31 cellular contexts compared by ENCODE assay signal in genomic region chr15:98111806-98112205, GRCh38.
"Had no signal": no experiment of that assay in that cellular context is flagged by ENCODE, and none has a peak within 500 bp of the region (broad histone marks: within the 10 kb centered on the region; RNA-seq: fewer than 3 reads in every experiment).

No MANE protein-coding gene starts in this region.

- H2AFZ ChIP-seq: hepatocyte had no signal

- H3K4me3 ChIP-seq: ascending aorta, esophagus muscularis mucosa, gastroesophageal sphincter, heart right ventricle, hepatocyte had no signal

- H3K4me3 Mint-ChIP-seq: activated CD4-positive, alpha-beta memory T cell treated with anti-CD3 and anti-CD28 coated beads, Interleukin-2, amount 10 ng/mL, durations not matched to agents 7 days and 5 days; activated CD4-positive, alpha-beta T cell treated with anti-CD3 and anti-CD28 coated beads, Interleukin-2, amount 10 ng/mL, durations not matched to agents 7 days and 5 days; activated naive CD4-positive, alpha-beta T cell treated with anti-CD3 and anti-CD28 coated beads, Interleukin-2, amount 10 ng/mL, durations not matched to agents 7 days and 5 days; activated naive CD8-positive, alpha-beta T cell treated with anti-CD3 and anti-CD28 coated beads, Interleukin-2, amount 10 ng/mL, durations not matched to agents 7 days and 5 days; activated T-cell treated with anti-CD3 and anti-CD28 coated beads, Interleukin-2, amount 50 U/mL, for 24 hours; activated T-cell treated with anti-CD3 and anti-CD28 coated beads, Interleukin-2, amount 50 U/mL, for 72 hours; brain; effector memory CD8-positive, alpha-beta T cell; T-helper 17 cell; T-helper 2 cell treated with Interferon-gamma antibody and Interleukin-4, amounts not matched to agents 5 μg/mL and 100 μg/mL, for 36 hours; WTC11 had no signal

- H3K4me1 Mint-ChIP-seq: activated CD4-positive, alpha-beta memory T cell treated with anti-CD3 and anti-CD28 coated beads, Interleukin-2, amount 10 ng/mL, durations not matched to agents 7 days and 5 days; activated CD4-positive, alpha-beta T cell treated with anti-CD3 and anti-CD28 coated beads, Interleukin-2, amount 10 ng/mL, durations not matched to agents 7 days and 5 days; activated naive CD4-positive, alpha-beta T cell treated with anti-CD3 and anti-CD28 coated beads, Interleukin-2, amount 10 ng/mL, durations not matched to agents 7 days and 5 days; activated naive CD8-positive, alpha-beta T cell treated with anti-CD3 and anti-CD28 coated beads, Interleukin-2, amount 10 ng/mL, durations not matched to agents 7 days and 5 days; brain; T-helper 17 cell; WTC11 had no signal

- H3K4me1 ChIP-seq: ascending aorta, esophagus muscularis mucosa, foreskin keratinocyte, gastroesophageal sphincter, heart right ventricle had no signal

- H3K27me3 Mint-ChIP-seq: activated CD4-positive, alpha-beta memory T cell treated with anti-CD3 and anti-CD28 coated beads, Interleukin-2, amount 10 ng/mL, durations not matched to agents 7 days and 5 days; activated CD4-positive, alpha-beta T cell treated with anti-CD3 and anti-CD28 coated beads, Interleukin-2, amount 10 ng/mL, durations not matched to agents 7 days and 5 days; brain; effector memory CD8-positive, alpha-beta T cell had no signal

- H3K36me3 ChIP-seq: ascending aorta, esophagus muscularis mucosa, gastroesophageal sphincter, heart right ventricle had no signal

- H3K9me3 ChIP-seq: ascending aorta, esophagus muscularis mucosa, gastroesophageal sphincter, heart right ventricle had no signal

- ATAC-seq: activated naive CD4-positive, alpha-beta T cell treated with anti-CD3 and anti-CD28 coated beads, Interleukin-2, amount 50 U/mL, for 72 hours; activated T-cell treated with anti-CD3 and anti-CD28 coated beads, Interleukin-2, amount 50 U/mL, for 72 hours; effector memory CD8-positive, alpha-beta T cell; foreskin keratinocyte; gastroesophageal sphincter; heart right ventricle; T-helper 17 cell; WTC11 had no signal

- H3K27me3 ChIP-seq: ascending aorta, esophagus muscularis mucosa, foreskin keratinocyte, gastroesophageal sphincter, hepatocyte had no signal

- H3K79me2 ChIP-seq: hepatocyte had no signal

- H3K27ac Mint-ChIP-seq: activated CD4-positive, alpha-beta memory T cell treated with anti-CD3 and anti-CD28 coated beads, Interleukin-2, amount 10 ng/mL, durations not matched to agents 7 days and 5 days; activated CD4-positive, alpha-beta T cell treated with anti-CD3 and anti-CD28 coated beads, Interleukin-2, amount 10 ng/mL, durations not matched to agents 7 days and 5 days; activated naive CD4-positive, alpha-beta T cell treated with anti-CD3 and anti-CD28 coated beads, Interleukin-2, amount 10 ng/mL, durations not matched to agents 7 days and 5 days; activated naive CD4-positive, alpha-beta T cell treated with anti-CD3 and anti-CD28 coated beads, Interleukin-2, amount 50 U/mL, for 72 hours; activated naive CD8-positive, alpha-beta T cell treated with anti-CD3 and anti-CD28 coated beads, Interleukin-2, amount 10 ng/mL, durations not matched to agents 7 days and 5 days; activated T-cell treated with anti-CD3 and anti-CD28 coated beads, Interleukin-2, amount 50 U/mL, for 24 hours; activated T-cell treated with anti-CD3 and anti-CD28 coated beads, Interleukin-2, amount 50 U/mL, for 72 hours; effector memory CD8-positive, alpha-beta T cell; T-helper 17 cell; T-helper 2 cell treated with Interferon-gamma antibody and Interleukin-4, amounts not matched to agents 5 μg/mL and 100 μg/mL, for 36 hours; WTC11 had no signal

- H3K27ac ChIP-seq: ascending aorta, esophagus muscularis mucosa, foreskin keratinocyte, gastroesophageal sphincter, heart right ventricle, hepatocyte, VCaP had no signal

- H3K4me2 ChIP-seq: hepatocyte had no signal

- H3K9me3 Mint-ChIP-seq: activated CD4-positive, alpha-beta memory T cell treated with anti-CD3 and anti-CD28 coated beads, Interleukin-2, amount 10 ng/mL, durations not matched to agents 7 days and 5 days; activated CD4-positive, alpha-beta T cell treated with anti-CD3 and anti-CD28 coated beads, Interleukin-2, amount 10 ng/mL, durations not matched to agents 7 days and 5 days; activated naive CD4-positive, alpha-beta T cell treated with anti-CD3 and anti-CD28 coated beads, Interleukin-2, amount 50 U/mL, for 72 hours; activated naive CD8-positive, alpha-beta T cell treated with anti-CD3 and anti-CD28 coated beads, Interleukin-2, amount 10 ng/mL, durations not matched to agents 7 days and 5 days; activated T-cell treated with anti-CD3 and anti-CD28 coated beads, Interleukin-2, amount 50 U/mL, for 24 hours; T-helper 2 cell treated with Interferon-gamma antibody and Interleukin-4, amounts not matched to agents 5 μg/mL and 100 μg/mL, for 36 hours had no signal

- DNase-seq: activated CD4-positive, alpha-beta memory T cell treated with anti-CD3 and anti-CD28 coated beads, Interleukin-2, amount 10 ng/mL, durations not matched to agents 7 days and 5 days; activated CD4-positive, alpha-beta T cell treated with anti-CD3 and anti-CD28 coated beads for 1 hour; activated CD4-positive, alpha-beta T cell treated with anti-CD3 and anti-CD28 coated beads for 4 hours; activated CD4-positive, alpha-beta T cell treated with anti-CD3 and anti-CD28 coated beads, Interleukin-2, amount 10 ng/mL, durations not matched to agents 7 days and 5 days; activated CD4-positive, alpha-beta T cell treated with anti-CD3 and anti-CD28 coated beads, Interleukin-2, amount 50 U/mL, for 4 hours; activated CD8-positive, alpha-beta memory T cell treated with anti-CD3 and anti-CD28 coated beads, Interleukin-2, amount 50 U/mL, for 48 hours; activated gamma-delta T cell; activated naive CD4-positive, alpha-beta T cell; activated naive CD4-positive, alpha-beta T cell treated with anti-CD3 and anti-CD28 coated beads, Interleukin-2, amount 10 ng/mL, durations not matched to agents 7 days and 5 days; activated naive CD8-positive, alpha-beta T cell treated with anti-CD3 and anti-CD28 coated beads, Interleukin-2, amount 10 ng/mL, durations not matched to agents 7 days and 5 days; activated T-cell treated with anti-CD3 and anti-CD28 coated beads for 4 hours; activated T-cell treated with anti-CD3 and anti-CD28 coated beads, Interleukin-2, amount 50 U/mL, for 24 hours; activated T-cell treated with anti-CD3 and anti-CD28 coated beads, Interleukin-2, amount 50 U/mL, for 72 hours; cortex of kidney; dermis blood vessel endothelial cell; effector CD4-positive, alpha-beta T cell; effector memory CD8-positive, alpha-beta T cell; erythroblast; foreskin keratinocyte; heart right ventricle; T-helper 17 cell; T1000 had no signal

- H3K36me3 Mint-ChIP-seq: activated naive CD4-positive, alpha-beta T cell treated with anti-CD3 and anti-CD28 coated beads, Interleukin-2, amount 10 ng/mL, durations not matched to agents 7 days and 5 days; activated naive CD4-positive, alpha-beta T cell treated with anti-CD3 and anti-CD28 coated beads, Interleukin-2, amount 50 U/mL, for 72 hours; activated naive CD8-positive, alpha-beta T cell treated with anti-CD3 and anti-CD28 coated beads, Interleukin-2, amount 10 ng/mL, durations not matched to agents 7 days and 5 days; brain; WTC11 had no signal
